9 cellular contexts compared by ENCODE assay signal in genomic region chr4:7066493-7066892, GRCh38. TPM values are rescaled to one million over a fixed set of nuclear protein-coding genes. Genes with fewer than 3 reads are reported as not detected.
DNase-seq lines count a peak whose midpoint lies in the region; ATAC-seq and TF ChIP-seq lines count a peak whose summit lies in the region.
"Had no signal": no experiment of that assay in that cellular context is flagged by ENCODE, and none has a peak within 500 bp of the region (broad histone marks: within the 10 kb centered on the region; RNA-seq: fewer than 3 reads in every experiment).

No MANE protein-coding gene starts in this region.

- H3K27me3 Mint-ChIP-seq in CD4-positive, alpha-beta T cell = no peaks in the 10 kb centered on the region
- peaks cover 7% of the 10 kb centered on the region for H3K27me3 Mint-ChIP-seq in neural progenitor cell (ENCODE audit: insufficient read depth, low read depth)

- peaks cover 33% of the 10 kb centered on the region for H3K79me2 ChIP-seq in Loucy (ENCODE audit: insufficient read depth, low read length)
- H3K79me2 ChIP-seq in neural progenitor cell (ENCODE audit: low read depth) = peaks cover 42% of the 10 kb centered on the region

- peak overlapping the region; percentile 83 for H3K9ac ChIP-seq in Loucy (ENCODE audit: low read depth, low read length, poor library complexity, severe bottlenecking)
- H3K9ac ChIP-seq in neural progenitor cell = no peak overlapping the region

- peaks cover 23% of the 10 kb centered on the region for H3K4me1 ChIP-seq in Loucy (ENCODE audit: insufficient read depth, low read length, poor library complexity, severe bottlenecking)
- H3K4me1 ChIP-seq in neural progenitor cell = peaks cover 10% of the 10 kb centered on the region

- no peak for ATAC-seq in CD4-positive, alpha-beta T cell (ENCODE audit: poor library complexity)
- no peak for ATAC-seq in GM21737 (IDR thresholded peaks at IDR 0.05; ENCODE audit: unreplicated experiment)
- no peak for ATAC-seq in HG02588 (IDR thresholded peaks at IDR 0.05; ENCODE audit: unreplicated experiment)
- ATAC-seq in HG02642 (IDR thresholded peaks at IDR 0.05; ENCODE audit: poor library complexity, unreplicated experiment) = no peak

- H3K9me3 ChIP-seq in CD4-positive, alpha-beta T cell (ENCODE audit: control insufficient read depth, low read length) = no peaks in the 10 kb centered on the region
- H3K9me3 ChIP-seq in Loucy (ENCODE audit: insufficient read depth, low read depth, low read length) = no peaks in the 10 kb centered on the region
- H3K9me3 ChIP-seq in neural progenitor cell (ENCODE audit: low read depth) = no peaks in the 10 kb centered on the region

- DNase-seq in CD4-positive, alpha-beta T cell = no peak
- DNase-seq in dorsolateral prefrontal cortex = peak in 1 of 10 donors; percentile 8
- DNase-seq in neural progenitor cell (ENCODE audit: low spot score) = no peak
- DNase-seq in NCI-H524 (lab: John Stamatoyannopoulos, UW) = no peak

- H3K4me2 ChIP-seq in Loucy (ENCODE audit: low read depth, low read length, poor library complexity, severe bottlenecking) (peak overlapping the region; percentile 100), neural progenitor cell (peak overlapping the region; percentile 92)

- H3K9me2 ChIP-seq in Loucy (replicated peaks; ENCODE audit: low read depth, low read length) = no peaks in the 10 kb centered on the region

- H4K20me1 ChIP-seq in Loucy (ENCODE audit: insufficient read depth, low read length, poor library complexity, severe bottlenecking) (peaks cover 54% of the 10 kb centered on the region), neural progenitor cell (ENCODE audit: low read depth) (peaks cover 26% of the 10 kb centered on the region)

- H3K4me3 Mint-ChIP-seq in CD4-positive, alpha-beta T cell = peak overlapping the region; percentile 97
- H3K4me3 Mint-ChIP-seq in neural progenitor cell = peak overlapping the region; percentile 89

- no peaks in the 10 kb centered on the region for H3K9me3 Mint-ChIP-seq in CD4-positive, alpha-beta T cell
- no peaks in the 10 kb centered on the region for H3K9me3 Mint-ChIP-seq in neural progenitor cell

- peak overlapping the region; percentile 84 for H3K27ac Mint-ChIP-seq in CD4-positive, alpha-beta T cell
- H3K27ac Mint-ChIP-seq in neural progenitor cell = no peak overlapping the region

- no peak for TF ChIP-seq CTCF in CD4-positive, alpha-beta T cell (IDR thresholded peaks at IDR 0.05)
- TF ChIP-seq CTCF in Loucy (conservative IDR thresholded peaks at IDR 0.05; ENCODE audit: low read length) = no peak
- no peak for TF ChIP-seq CTCF in dorsolateral prefrontal cortex (IDR thresholded peaks at IDR 0.05 in 54 of 56, conservative IDR thresholded peaks at IDR 0.05 in 2 of 56; ENCODE audit: low read depth in 1 of 56, partially characterized antibody in 56 of 56)
- no peak for TF ChIP-seq CTCF in neural progenitor cell (IDR thresholded peaks at IDR 0.05)

- H3K36me3 Mint-ChIP-seq in CD4-positive, alpha-beta T cell (ENCODE audit: low read depth) = peaks cover 50% of the 10 kb centered on the region
- peaks cover 18% of the 10 kb centered on the region for H3K36me3 Mint-ChIP-seq in neural progenitor cell

- CTCF ChIA-PET in CD4-positive, alpha-beta T cell (lab: Charles Lee) = interaction anchor here (1.8 to 5.2 kb wide), 2 partner anchors 24 to 193 kb away, joined by 6 to 55 read pairs; partner anchors contain the start of gene TADA2B

- H2AFZ ChIP-seq in Loucy (ENCODE audit: low read length) (no peak overlapping the region), neural progenitor cell (replicated peaks) (no peak overlapping the region)

- no peak overlapping the region for H3K27ac ChIP-seq in CD4-positive, alpha-beta T cell (ENCODE audit: low read depth, low read length)
- H3K27ac ChIP-seq in dorsolateral prefrontal cortex (peak overlapping the region in 1 of 59 donors; percentile 90), neural progenitor cell (no peak overlapping the region)

- peaks cover 23% of the 10 kb centered on the region for H3K36me3 ChIP-seq in Loucy (ENCODE audit: insufficient read depth, low read length)
- H3K36me3 ChIP-seq in neural progenitor cell = peaks cover 6% of the 10 kb centered on the region

- H3F3A ChIP-seq in Loucy (ENCODE audit: low read depth) (no peaks in the 10 kb centered on the region), neural progenitor cell (ENCODE audit: low read depth) (peaks cover 8% of the 10 kb centered on the region)

- POLR2A ChIA-PET in CD4-positive, alpha-beta T cell (lab: Charles Lee) = interaction anchor here (0.6 to 5.1 kb wide), 11 partner anchors 9 to 491 kb away, joined by 3 to 156 read pairs (median 5); partner anchors contain the start of genes MAN2B2 and TADA2B

- H3K27me3 ChIP-seq in CD4-positive, alpha-beta T cell (ENCODE audit: control insufficient read depth, insufficient read depth, low read length) = no peaks in the 10 kb centered on the region
- H3K27me3 ChIP-seq in Loucy (ENCODE audit: insufficient read depth, low read length, poor library complexity, severe bottlenecking) = no peaks in the 10 kb centered on the region
- H3K27me3 ChIP-seq in dorsolateral prefrontal cortex = no peaks in the 10 kb centered on the region
- peaks cover 22% of the 10 kb centered on the region for H3K27me3 ChIP-seq in neural progenitor cell
- H3K27me3 ChIP-seq: cardiac muscle cell had no signal

- peaks cover 60% of the 10 kb centered on the region for H3K4me1 Mint-ChIP-seq in CD4-positive, alpha-beta T cell (ENCODE audit: low read depth)
- H3K4me1 Mint-ChIP-seq in neural progenitor cell = peaks cover 26% of the 10 kb centered on the region

- H3K4me3 ChIP-seq in Loucy (ENCODE audit: low read length, poor library complexity, severe bottlenecking) (peak overlapping the region; percentile 82), dorsolateral prefrontal cortex (peak overlapping the region in 55 of 59 donors; percentile 67 to 100 (median 96)), neural progenitor cell (peak overlapping the region; percentile 65)

- intact Hi-C loops in CD4-positive, alpha-beta T cell (cut with DNase I, micrococcal nuclease) = loop anchor here in 1 of 2 experiments (1.0 kb wide), 1 partner anchor 22 kb away; no protein-coding TSS in a partner anchor
- intact Hi-C loops in dorsolateral prefrontal cortex (cut with DNase I) = loop anchor here (5.0 kb wide), 1 partner anchor 79 kb away; no protein-coding TSS in a partner anchor

RNA-seq across cellular contexts. Expression of gene GRPEL1, which starts 1.4 kb away (rescaled TPM):
- 10 to 100 TPM; 55.6 to 58.6 TPM for total RNA-seq in CD4-positive, alpha-beta T cell
- total RNA-seq in dorsolateral prefrontal cortex (10 to 100 TPM; 19.1 to 48.6 (median 35.8) TPM), neural progenitor cell (ENCODE audit: low replicate concordance) (13.7 and 21.0 TPM in 2 replicates)

RNA-seq across cellular contexts. Expression of gene TADA2B, which starts 23.3 kb away (rescaled TPM):
- total RNA-seq in CD4-positive, alpha-beta T cell = 10 to 100 TPM; 41.5 to 44.6 TPM
- 10 to 100 TPM; 19.6 to 36.0 (median 26.7) TPM for total RNA-seq in dorsolateral prefrontal cortex
- total RNA-seq in neural progenitor cell (ENCODE audit: low replicate concordance) = 10.6 and 12.6 TPM in 2 replicates
